ENCODE assay signal across 16 cellular contexts in the genomic region with DNA sequence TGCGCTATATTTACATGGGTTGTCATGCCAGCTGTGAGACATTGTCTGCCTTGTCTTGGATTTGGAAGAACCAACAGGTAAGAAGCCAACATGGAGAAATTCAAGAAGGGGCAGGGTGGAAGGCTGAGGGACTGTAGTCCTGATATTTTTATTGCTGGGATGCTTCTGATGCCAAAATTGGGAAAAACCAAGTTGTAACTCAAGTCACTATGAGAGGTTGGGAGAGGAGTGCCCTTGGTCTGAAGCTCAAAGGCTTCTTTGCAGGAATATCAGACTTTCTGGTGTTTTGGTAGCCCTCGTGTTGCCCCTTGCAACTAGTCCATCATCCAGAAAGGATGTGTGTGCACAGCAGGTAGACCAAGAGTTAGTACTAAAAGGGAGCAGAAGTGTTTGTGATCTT.
A peak's percentile ranks its signal among the peaks of the same experiment; 100 is the strongest.
DNase-seq lines count a peak whose midpoint lies in the region; ATAC-seq and TF ChIP-seq lines count a peak whose summit lies in the region.
"Had no signal": no experiment of that assay in that cellular context is flagged by ENCODE, and none has a peak within 500 bp of the region (broad histone marks: within the 10 kb centered on the region; RNA-seq: fewer than 3 reads in every experiment).

No MANE protein-coding gene starts in this region.

- no peaks in the 10 kb centered on the region for H3K79me2 ChIP-seq in hepatocyte

- H4K20me1 ChIP-seq in hepatocyte (ENCODE audit: insufficient read depth, poor library complexity, severe bottlenecking): no peaks in the 10 kb centered on the region

- H3K4me2 ChIP-seq in hepatocyte: no peak overlapping the region
- H3K4me2 ChIP-seq: BLaER1 had no signal

- TF ChIP-seq CTCF in right atrium auricular region (IDR thresholded peaks at IDR 0.05) (no peak), hepatocyte (IDR thresholded peaks at IDR 0.05; ENCODE audit: poor library complexity) (no peak), spleen (IDR thresholded peaks at IDR 0.05 in 8 of 11, conservative IDR thresholded peaks at IDR 0.05 in 3 of 11) (no peak), uterus (IDR thresholded peaks at IDR 0.05) (no peak)

- H3K9me2 ChIP-seq in hepatocyte (replicated peaks; ENCODE audit: insufficient read depth): no peaks in the 10 kb centered on the region

- no peak overlapping the region for H2AFZ ChIP-seq in hepatocyte

- DNase-seq in right cardiac atrium (no peak), right atrium auricular region (ENCODE audit: low spot score) (no peak), hepatocyte (ENCODE audit: low spot score) (no peak), spleen (no peak), uterus (no peak), GM19240 (ENCODE audit: insufficient read length, low spot score) (no peak), inferior parietal cortex (ENCODE audit: extremely low spot score) (no peak)
- DNase-seq in stimulated activated naive CD8-positive, alpha-beta T cell treated with anti-CD3 and anti-CD28 coated beads, Interleukin-15, Interleukin-2, amounts not matched to agents 100 U/mL and 50 U/mL, for 24 hours: no peak
- DNase-seq: CD8-positive, alpha-beta T cell; EL; NCI-H1105 treated with DMSO at 0.1 percent for 48 hours; NCI-H1694 treated with DMSO at 0.1 percent for 48 hours; NCI-H82 had no signal

- no peak for ATAC-seq in right cardiac atrium
- ATAC-seq in stimulated activated naive CD8-positive, alpha-beta T cell treated with anti-CD3 and anti-CD28 coated beads, Interleukin-15, Interleukin-2, amounts not matched to agents 100 U/mL and 50 U/mL, for 24 hours: no peak
- ATAC-seq: CD8-positive, alpha-beta T cell; GM12878; K562 had no signal

- no peaks in the 10 kb centered on the region for H3K36me3 ChIP-seq in right atrium auricular region
- no peaks in the 10 kb centered on the region for H3K36me3 ChIP-seq in hepatocyte (replicated peaks; ENCODE audit: insufficient read depth, low read depth)
- peaks cover 0 to 73% (median 12%) of the 10 kb centered on the region in 6 donors for H3K36me3 ChIP-seq in spleen
- H3K36me3 ChIP-seq in uterus: no peaks in the 10 kb centered on the region

- 96% methylated on average over 2 of the region's 2 CpGs for WGBS in right cardiac atrium
- WGBS in hepatocyte (ENCODE audit: low lambda C conversion rate, missing lambda C conversion rate): 93% methylated on average over 2 of the region's 2 CpGs
- WGBS in spleen, 5 donors: 71 to 93% (median 89%) methylated on average over 2 of the region's 2 CpGs

- H3K4me1 ChIP-seq in right cardiac atrium (ENCODE audit: control insufficient read depth, insufficient read depth, low read length) (peaks cover 14% of the 10 kb centered on the region), right atrium auricular region (peaks cover 0 to 28% of the 10 kb centered on the region in 2 donors), hepatocyte (ENCODE audit: insufficient read depth) (peaks cover 10% of the 10 kb centered on the region), spleen (peaks cover 0 to 10% (median 0%) of the 10 kb centered on the region in 6 donors), uterus (no peaks in the 10 kb centered on the region)

- TF ChIP-seq POLR2A in spleen (IDR thresholded peaks at IDR 0.05) (no peak), uterus (IDR thresholded peaks at IDR 0.05) (no peak)

- H3K27me3 ChIP-seq in right cardiac atrium (ENCODE audit: control insufficient read depth, insufficient read depth) (no peaks in the 10 kb centered on the region), right atrium auricular region (no peaks in the 10 kb centered on the region), hepatocyte (no peaks in the 10 kb centered on the region), spleen (replicated peaks in 1 of 7) (no peaks in the 10 kb centered on the region), uterus (no peaks in the 10 kb centered on the region)
- H3K27me3 ChIP-seq: BLaER1 had no signal

- intact Hi-C loops in right cardiac atrium (cut with DNase I) (no loop called here), spleen (cut with DNase I; ENCODE audit: low total_unique reads) (no loop called here), uterus (cut with DNase I; ENCODE audit: low total_unique reads) (no loop called here)

- H3K9me3 ChIP-seq in right cardiac atrium (ENCODE audit: control insufficient read depth, low read length): no peaks in the 10 kb centered on the region
- no peaks in the 10 kb centered on the region for H3K9me3 ChIP-seq in right atrium auricular region
- H3K9me3 ChIP-seq in hepatocyte (ENCODE audit: low read depth): no peaks in the 10 kb centered on the region
- no peaks in the 10 kb centered on the region for H3K9me3 ChIP-seq in spleen
- no peaks in the 10 kb centered on the region for H3K9me3 ChIP-seq in uterus
- H3K9me3 ChIP-seq: BLaER1 had no signal

- peak overlapping the region; percentile 61 for H3K27ac ChIP-seq in right cardiac atrium (ENCODE audit: low read length)
- peak overlapping the region in 1 of 2 donors; percentile 23 for H3K27ac ChIP-seq in right atrium auricular region
- peak overlapping the region; percentile 58 for H3K27ac ChIP-seq in hepatocyte
- H3K27ac ChIP-seq in spleen: peak overlapping the region in 6 of 8 donors; percentile 29 to 68 (median 63)
- peak overlapping the region; percentile 68 to 79 for H3K27ac ChIP-seq in uterus
- H3K27ac ChIP-seq: BLaER1 had no signal

- H3K4me3 ChIP-seq in right cardiac atrium (ENCODE audit: low read length) (no peak overlapping the region), right atrium auricular region (no peak overlapping the region), hepatocyte (no peak overlapping the region), spleen (no peak overlapping the region), uterus (no peak overlapping the region)
- H3K4me3 ChIP-seq: BLaER1, GM12878, K562 had no signal
